ENCODE assay signal across 32 cellular contexts in genomic region chr12:27756670-27757069, GRCh38. TPM values are rescaled to one million over a fixed set of nuclear protein-coding genes. Genes with fewer than 3 reads are reported as not detected.
"Had no signal": no experiment of that assay in that cellular context is flagged by ENCODE, and none has a peak within 500 bp of the region (broad histone marks: within the 10 kb centered on the region; RNA-seq: fewer than 3 reads in every experiment).

No MANE protein-coding gene starts in this region.

- H3K9me3 Mint-ChIP-seq: activated CD8-positive, alpha-beta T cell treated with anti-CD3 and anti-CD28 coated beads for 36 hours; activated T-cell treated with anti-CD3 and anti-CD28 coated beads, Interleukin-2, amount 50 U/mL, for 72 hours; central memory CD8-positive, alpha-beta T cell; dendritic cell treated with granulocyte-macrophage colony-stimulating factor and Interleukin-4, amounts not matched to agents 40 ng/mL and 50 ng/mL, for 4 days; natural killer cell treated with Interleukin-12 subunit alpha and Interleukin-12 subunit beta and Interleukin-15 and Interleukin-18, amount 100 ng/mL, for 72 hours; stimulated activated effector memory CD8-positive, alpha-beta T cell treated with anti-CD3 and anti-CD28 coated beads, Interleukin-12 subunit alpha, Interleukin-12 subunit beta, amount 100 ng/mL, for 72 hours; T-helper 1 cell treated with Interleukin-12 subunit alpha and Interleukin-12 subunit beta and Interleukin-4 antibody, amounts not matched to agents 30 μg/mL and 1 μg/mL, for 36 hours had no signal

- H3K27ac Mint-ChIP-seq: activated CD8-positive, alpha-beta T cell treated with anti-CD3 and anti-CD28 coated beads for 36 hours; activated T-cell treated with anti-CD3 and anti-CD28 coated beads, Interleukin-2, amount 50 U/mL, for 72 hours; dendritic cell treated with granulocyte-macrophage colony-stimulating factor and Interleukin-4, amounts not matched to agents 40 ng/mL and 50 ng/mL, for 4 days; natural killer cell treated with Interleukin-12 subunit alpha and Interleukin-12 subunit beta and Interleukin-15 and Interleukin-18, amount 100 ng/mL, for 72 hours; T-helper 1 cell treated with Interleukin-12 subunit alpha and Interleukin-12 subunit beta and Interleukin-4 antibody, amounts not matched to agents 30 μg/mL and 1 μg/mL, for 36 hours had no signal

- H3K9me3 ChIP-seq: breast epithelium, esophagus squamous epithelium, lower lobe of right lung, mucosa of descending colon, stomach, tibial artery, upper lobe of right lung had no signal

- ATAC-seq: activated CD8-positive, alpha-beta T cell treated with anti-CD3 and anti-CD28 coated beads for 36 hours; activated T-cell treated with anti-CD3 and anti-CD28 coated beads, Interleukin-2, amount 50 U/mL, for 72 hours; left lobe of liver; lower lobe of right lung; mucosa of descending colon; natural killer cell treated with Interleukin-12 subunit alpha and Interleukin-12 subunit beta and Interleukin-15 and Interleukin-18, amount 100 ng/mL, for 72 hours; sciatic nerve; stimulated activated effector memory CD8-positive, alpha-beta T cell treated with anti-CD3 and anti-CD28 coated beads, Interleukin-12 subunit alpha, Interleukin-12 subunit beta, amount 100 ng/mL, for 72 hours; upper lobe of right lung had no signal

- H3K27me3 Mint-ChIP-seq: activated CD8-positive, alpha-beta T cell treated with anti-CD3 and anti-CD28 coated beads for 36 hours; central memory CD8-positive, alpha-beta T cell; dendritic cell treated with granulocyte-macrophage colony-stimulating factor and Interleukin-4, amounts not matched to agents 40 ng/mL and 50 ng/mL, for 4 days; natural killer cell treated with Interleukin-12 subunit alpha and Interleukin-12 subunit beta and Interleukin-15 and Interleukin-18, amount 100 ng/mL, for 72 hours had no signal

- H3K4me1 ChIP-seq: breast epithelium, lower lobe of right lung, tibial artery, upper lobe of right lung had no signal

- H3K4me3 ChIP-seq: breast epithelium, esophagus squamous epithelium, lower lobe of right lung, mucosa of descending colon, skin epidermis, stomach, tibial artery, upper lobe of right lung had no signal

- FAIRE-seq: frontal cortex had no signal

- H3K36me3 ChIP-seq: breast epithelium had no signal

- H3K4me1 Mint-ChIP-seq: central memory CD8-positive, alpha-beta T cell; stimulated activated effector memory CD8-positive, alpha-beta T cell treated with anti-CD3 and anti-CD28 coated beads, Interleukin-12 subunit alpha, Interleukin-12 subunit beta, amount 100 ng/mL, for 72 hours had no signal

- H3K27ac ChIP-seq: breast epithelium, esophagus squamous epithelium, lower lobe of right lung, skin epidermis, stomach, tibial artery, upper lobe of right lung, WERI-Rb-1 had no signal

- H3K4me3 Mint-ChIP-seq: activated CD8-positive, alpha-beta T cell treated with anti-CD3 and anti-CD28 coated beads for 36 hours; activated T-cell treated with anti-CD3 and anti-CD28 coated beads, Interleukin-2, amount 50 U/mL, for 72 hours; central memory CD8-positive, alpha-beta T cell; dendritic cell treated with granulocyte-macrophage colony-stimulating factor and Interleukin-4, amounts not matched to agents 40 ng/mL and 50 ng/mL, for 4 days; natural killer cell treated with Interleukin-12 subunit alpha and Interleukin-12 subunit beta and Interleukin-15 and Interleukin-18, amount 100 ng/mL, for 72 hours; stimulated activated effector memory CD8-positive, alpha-beta T cell treated with anti-CD3 and anti-CD28 coated beads, Interleukin-12 subunit alpha, Interleukin-12 subunit beta, amount 100 ng/mL, for 72 hours; T-helper 1 cell treated with Interleukin-12 subunit alpha and Interleukin-12 subunit beta and Interleukin-4 antibody, amounts not matched to agents 30 μg/mL and 1 μg/mL, for 36 hours had no signal

- DNase-seq: activated CD4-positive, alpha-beta T cell treated with anti-CD3 and anti-CD28 coated beads, Interleukin-2, amount 50 U/mL, for 1 hour; activated CD4-positive, CD25-positive, alpha-beta regulatory T cell treated with anti-CD3 and anti-CD28 coated beads, Interleukin-2, amount 50 U/mL, for 72 hours; activated CD8-positive, alpha-beta T cell treated with anti-CD3 and anti-CD28 coated beads for 36 hours; activated naive CD4-positive, alpha-beta T cell; activated T-cell treated with anti-CD3 and anti-CD28 coated beads, Interleukin-2, amount 50 U/mL, for 72 hours; esophagus squamous epithelium; kidney glomerular epithelial cell; lower lobe of right lung; mucosa of descending colon; posterior cingulate gyrus; stimulated activated CD4-positive, alpha-beta T cell treated with anti-CD3 and anti-CD28 coated beads, Interleukin-12 subunit alpha, Interleukin-12 subunit beta, amount 100 ng/mL, for 4 hours; stimulated activated CD4-positive, alpha-beta T cell treated with anti-CD3 and anti-CD28 coated beads, Interleukin-4, amount 100 ng/mL, for 24 hours; stomach; SW 1271; T1000; tibial artery; upper lobe of right lung; WERI-Rb-1 had no signal

- H3K27me3 ChIP-seq: breast epithelium, esophagus squamous epithelium, stomach, tibial artery, upper lobe of right lung had no signal

RNA-seq across cellular contexts. Expression of gene MANSC4, which starts 23.4 kb away (rescaled TPM):
- total RNA-seq: activated CD8-positive, alpha-beta T cell treated with anti-CD3 and anti-CD28 coated beads for 36 hours; activated T-cell treated with anti-CD3 and anti-CD28 coated beads, Interleukin-2, amount 50 U/mL, for 72 hours; esophagus squamous epithelium; left lobe of liver; lower lobe of right lung; mesenteric fat pad; mucosa of descending colon; myocyte; natural killer cell treated with Interleukin-12 subunit alpha and Interleukin-12 subunit beta and Interleukin-15 and Interleukin-18, amount 100 ng/mL, for 72 hours; osteoblast; renal cortical epithelial cell; sciatic nerve; stomach; upper lobe of right lung had no signal
- polyA plus RNA-seq: stomach had no signal
